9 cellular contexts compared by ENCODE assay signal in genomic region chr3:187986514-187986934, GRCh38.
A peak's percentile ranks its signal among the peaks of the same experiment; 100 is the strongest.
DNase-seq lines count a peak whose midpoint lies in the region; ATAC-seq and TF ChIP-seq lines count a peak whose summit lies in the region.
"Had no signal": no experiment of that assay in that cellular context is flagged by ENCODE, and none has a peak within 500 bp of the region (broad histone marks: within the 10 kb centered on the region; RNA-seq: fewer than 3 reads in every experiment).

No MANE protein-coding gene starts in this region.

- peak overlapping the region; percentile 2 for H3K4me3 Mint-ChIP-seq in activated CD4-positive, alpha-beta memory T cell treated with anti-CD3 and anti-CD28 coated beads for 36 hours
- H3K4me3 Mint-ChIP-seq in mesothelial cell of epicardium: no peak overlapping the region
- H3K4me3 Mint-ChIP-seq: neural progenitor cell had no signal

- H3K36me3 ChIP-seq in aorta (ENCODE audit: control insufficient read depth in 1 of 2, insufficient read depth in 2 of 2, low read length in 1 of 2): no peaks in the 10 kb centered on the region
- H3K36me3 ChIP-seq: neural progenitor cell had no signal

- peak overlapping the region; percentile 83 for H3K27ac Mint-ChIP-seq in activated CD4-positive, alpha-beta memory T cell treated with anti-CD3 and anti-CD28 coated beads for 36 hours
- no peak overlapping the region for H3K27ac Mint-ChIP-seq in mesothelial cell of epicardium
- H3K27ac Mint-ChIP-seq: neural progenitor cell had no signal

- ATAC-seq in right cardiac atrium (peak; percentile 9 to 68), left ventricle myocardium superior (no peak), aorta (ENCODE audit: low FRiP score) (peak; percentile 46), HG02840 (IDR thresholded peaks at IDR 0.05; ENCODE audit: low FRiP score, unreplicated experiment) (no peak)

- no peak for TF ChIP-seq CTCF in mesothelial cell of epicardium (IDR thresholded peaks at IDR 0.05; ENCODE audit: unreplicated experiment)

- DNase-seq in right cardiac atrium (no peak), left ventricle myocardium superior (no peak), iris pigment epithelial cell (ENCODE audit: low read depth) (peak; percentile 92), aorta (peak in 1 of 2 donors; percentile 49), mesothelial cell of epicardium (ENCODE audit: low spot score in 2 of 2, unreplicated experiment in 2 of 2) (no peak), DMS79 treated with DMSO at 0.1 percent for 48 hours (lab: John Stamatoyannopoulos, UW) (no peak)
- peak; percentile 77 for DNase-seq in activated CD4-positive, alpha-beta memory T cell treated with anti-CD3 and anti-CD28 coated beads for 36 hours

- H3K4me3 ChIP-seq in right cardiac atrium (ENCODE audit: low read length) (no peak overlapping the region), aorta (ENCODE audit: low read length in 2 of 2) (no peak overlapping the region)
- H3K4me3 ChIP-seq: neural progenitor cell had no signal

- H3K36me3 Mint-ChIP-seq in activated CD4-positive, alpha-beta memory T cell treated with anti-CD3 and anti-CD28 coated beads for 36 hours: no peaks in the 10 kb centered on the region
- no peaks in the 10 kb centered on the region for H3K36me3 Mint-ChIP-seq in mesothelial cell of epicardium
- H3K36me3 Mint-ChIP-seq: neural progenitor cell had no signal

- peaks cover 56% of the 10 kb centered on the region for H3K4me1 Mint-ChIP-seq in activated CD4-positive, alpha-beta memory T cell treated with anti-CD3 and anti-CD28 coated beads for 36 hours (ENCODE audit: low read depth)
- peaks cover 4% of the 10 kb centered on the region for H3K4me1 Mint-ChIP-seq in mesothelial cell of epicardium

- no peaks in the 10 kb centered on the region for H3K27me3 Mint-ChIP-seq in activated CD4-positive, alpha-beta memory T cell treated with anti-CD3 and anti-CD28 coated beads for 36 hours
- peaks cover 6% of the 10 kb centered on the region for H3K27me3 Mint-ChIP-seq in mesothelial cell of epicardium (ENCODE audit: low read depth)

- no peaks in the 10 kb centered on the region for H3K9me3 Mint-ChIP-seq in activated CD4-positive, alpha-beta memory T cell treated with anti-CD3 and anti-CD28 coated beads for 36 hours
- no peaks in the 10 kb centered on the region for H3K9me3 Mint-ChIP-seq in mesothelial cell of epicardium
- H3K9me3 Mint-ChIP-seq: neural progenitor cell had no signal

- CTCF ChIA-PET in activated CD4-positive, alpha-beta memory T cell treated with anti-CD3 and anti-CD28 coated beads for 36 hours (lab: Charles Lee): interaction anchor here (0.8 to 2.9 kb wide), 6 partner anchors 11 to 971 kb away, joined by 3 to 11 read pairs (median 5); no protein-coding TSS in a partner anchor

- H3K27ac ChIP-seq in right cardiac atrium (ENCODE audit: low read length) (no peak overlapping the region), aorta (ENCODE audit: low read depth in 1 of 2, low read length in 2 of 2) (no peak overlapping the region)
- H3K27ac ChIP-seq: neural progenitor cell had no signal

- POLR2A ChIA-PET in activated CD4-positive, alpha-beta memory T cell treated with anti-CD3 and anti-CD28 coated beads for 36 hours (lab: Charles Lee): interaction anchor here (1.3 to 1.4 kb wide), 4 partner anchors 11 to 246 kb away, joined by 4 to 10 read pairs (median 6); partner anchors contain the start of gene BCL6

- H3K9me3 ChIP-seq in right cardiac atrium (ENCODE audit: control insufficient read depth, low read length) (no peaks in the 10 kb centered on the region), aorta (ENCODE audit: control insufficient read depth, low read length) (no peaks in the 10 kb centered on the region)

- no peaks in the 10 kb centered on the region for H3K27me3 ChIP-seq in right cardiac atrium (ENCODE audit: control insufficient read depth, insufficient read depth)
- H3K27me3 ChIP-seq in aorta (ENCODE audit: control insufficient read depth in 1 of 2, insufficient read depth in 2 of 2, low read length in 1 of 2): no peaks in the 10 kb centered on the region
- H3K27me3 ChIP-seq: neural progenitor cell had no signal

- intact Hi-C loops in right cardiac atrium (cut with DNase I) (loop anchor here in 1 of 4 donors (10.0 kb wide), 1 partner anchor 48 kb away; no protein-coding TSS in a partner anchor), left ventricle myocardium superior (cut with micrococcal nuclease) (no loop called here), aorta (cut with DNase I) (no loop called here)
- intact Hi-C loops in activated CD4-positive, alpha-beta memory T cell treated with anti-CD3 and anti-CD28 coated beads for 36 hours (cut with micrococcal nuclease): loop anchor here (1.0 to 5.0 kb wide), 5 partner anchors 10 to 966 kb away; no protein-coding TSS in a partner anchor

- H3K4me1 ChIP-seq in right cardiac atrium (ENCODE audit: control insufficient read depth, insufficient read depth, low read length) (no peaks in the 10 kb centered on the region), aorta (ENCODE audit: control insufficient read depth in 1 of 2, insufficient read depth in 2 of 2, low read length in 2 of 2) (no peaks in the 10 kb centered on the region)

- 45% methylated on average over 5 of the region's 5 CpGs for WGBS in right cardiac atrium
- 29 to 31% methylated on average over 5 of the region's 5 CpGs for WGBS in aorta, 2 donors

Comparison
In these comparisons a context has a peak if more than half of its experiments do, and no peak if none do; other contexts are left out.
1. ATAC-seq: peak in right cardiac atrium (2 of 2) and aorta (single experiment); none in left ventricle myocardium superior (single experiment) and HG02840 (single experiment).
2. DNase-seq: peak in activated CD4-positive, alpha-beta memory T cell treated with anti-CD3 and anti-CD28 coated beads for 36 hours (single experiment) and iris pigment epithelial cell (single experiment); none in right cardiac atrium (0 of 3), left ventricle myocardium superior (single experiment), mesothelial cell of epicardium (0 of 2) and DMS79 treated with DMSO at 0.1 percent for 48 hours (single experiment).